26 cellular contexts compared by ENCODE assay signal in the genomic region with DNA sequence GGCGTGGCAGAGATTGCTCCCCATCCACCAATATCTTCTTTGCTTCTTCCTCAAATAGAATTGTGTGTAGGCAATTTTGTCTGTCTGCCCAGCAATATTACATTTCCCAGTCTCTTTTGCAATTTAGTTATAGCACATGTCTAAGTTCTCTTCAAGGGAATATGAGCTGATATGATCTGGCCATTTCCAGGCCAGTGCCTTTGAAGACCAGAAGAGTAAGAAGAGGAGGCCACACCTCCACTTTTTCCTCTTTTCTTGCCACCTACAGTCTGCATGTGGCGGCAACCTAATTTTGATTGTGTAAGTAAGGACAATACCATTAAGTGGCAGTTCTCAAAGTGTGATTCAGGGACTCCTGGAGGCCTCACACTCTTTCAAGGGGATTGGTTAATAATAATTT. TPM values are rescaled to one million over a fixed set of nuclear protein-coding genes. Genes with fewer than 3 reads are reported as not detected.
"Had no signal": no experiment of that assay in that cellular context is flagged by ENCODE, and none has a peak within 500 bp of the region (broad histone marks: within the 10 kb centered on the region; RNA-seq: fewer than 3 reads in every experiment).

No MANE protein-coding gene starts in this region.

- H3K9me3 Mint-ChIP-seq: activated B cell treated with CpG ODN at 0.5 μM for 24 hours; activated CD4-positive, alpha-beta memory T cell treated with anti-CD3 and anti-CD28 coated beads for 36 hours; activated CD4-positive, alpha-beta T cell treated with anti-CD3 and anti-CD28 coated beads, Interleukin-2, amount 10 ng/mL, durations not matched to agents 7 days and 5 days; activated T-cell treated with anti-CD3 and anti-CD28 coated beads, Interleukin-2, amount 50 U/mL, for 72 hours; activated T-helper 2 cell treated with anti-CD3 and anti-CD28 coated beads, Interferon-gamma antibody, Interleukin-2, Interleukin-4, amounts not matched to agents 10 μg/mL and 5 μg/mL and 100 μg/mL, durations not matched to agents 14 hours and 24 hours and 36 hours had no signal

- H3K4me1 Mint-ChIP-seq: activated B cell treated with CpG ODN at 0.5 μM for 24 hours; activated CD4-positive, alpha-beta T cell treated with anti-CD3 and anti-CD28 coated beads, Interleukin-2, amount 10 ng/mL, durations not matched to agents 7 days and 5 days had no signal

- H3K9me3 ChIP-seq: ascending aorta, body of pancreas, SJSA1 had no signal

- ATAC-seq: activated T-cell treated with anti-CD3 and anti-CD28 coated beads, Interleukin-2, amount 50 U/mL, for 72 hours; body of pancreas; PC-3; T-helper 17 cell had no signal

- H3K27ac Mint-ChIP-seq: activated B cell treated with CpG ODN at 0.5 μM for 24 hours; activated CD4-positive, alpha-beta memory T cell treated with anti-CD3 and anti-CD28 coated beads for 36 hours; activated CD4-positive, alpha-beta T cell treated with anti-CD3 and anti-CD28 coated beads, Interleukin-2, amount 10 ng/mL, durations not matched to agents 7 days and 5 days; activated T-helper 2 cell treated with anti-CD3 and anti-CD28 coated beads, Interferon-gamma antibody, Interleukin-2, Interleukin-4, amounts not matched to agents 10 μg/mL and 5 μg/mL and 100 μg/mL, durations not matched to agents 14 hours and 24 hours and 36 hours; T-helper 17 cell had no signal

- DNase-seq: activated B cell treated with CpG ODN at 0.5 μM for 24 hours; activated CD4-positive, alpha-beta memory T cell treated with anti-CD3 and anti-CD28 coated beads for 36 hours; activated CD4-positive, alpha-beta T cell treated with anti-CD3 and anti-CD28 coated beads, Interleukin-2, amount 10 ng/mL, durations not matched to agents 7 days and 5 days; activated CD8-positive, alpha-beta memory T cell treated with anti-CD3 and anti-CD28 coated beads, Interleukin-2, amount 50 U/mL, for 4 hours; activated naive CD4-positive, alpha-beta T cell treated with anti-CD3 and anti-CD28 coated beads, Interleukin-2, amount 50 U/mL, for 16 hours; activated T-cell treated with anti-CD3 and anti-CD28 coated beads, Interleukin-2, amount 50 U/mL, for 72 hours; amniotic stem cell; body of pancreas; central memory CD4-positive, alpha-beta T cell; KG1; NCI-H1092; NCI-H1417 treated with DMSO at 0.1 percent for 48 hours; NCI-H1694; NCI-H2029; NCI-H2107; NCI-H2171 treated with DMSO at 0.1 percent for 48 hours; NCI-H226; NCI-H526 treated with DMSO at 0.1 percent for 48 hours; PC-3; SHP77; T-helper 17 cell; T-helper 9 cell had no signal

- H3K4me3 Mint-ChIP-seq: activated B cell treated with CpG ODN at 0.5 μM for 24 hours; activated CD4-positive, alpha-beta memory T cell treated with anti-CD3 and anti-CD28 coated beads for 36 hours; activated CD4-positive, alpha-beta T cell treated with anti-CD3 and anti-CD28 coated beads, Interleukin-2, amount 10 ng/mL, durations not matched to agents 7 days and 5 days; activated T-cell treated with anti-CD3 and anti-CD28 coated beads, Interleukin-2, amount 50 U/mL, for 72 hours; T-helper 17 cell had no signal

- H3K27ac ChIP-seq: ascending aorta, body of pancreas, SJSA1 had no signal

- H3K27me3 Mint-ChIP-seq: activated B cell treated with CpG ODN at 0.5 μM for 24 hours; activated CD4-positive, alpha-beta memory T cell treated with anti-CD3 and anti-CD28 coated beads for 36 hours; activated CD4-positive, alpha-beta T cell treated with anti-CD3 and anti-CD28 coated beads, Interleukin-2, amount 10 ng/mL, durations not matched to agents 7 days and 5 days; T-helper 17 cell had no signal

- H3K4me3 ChIP-seq: ascending aorta, body of pancreas, SJSA1 had no signal

- H3K4me1 ChIP-seq: ascending aorta, body of pancreas, SJSA1 had no signal

- H3K27me3 ChIP-seq: ascending aorta, body of pancreas, SJSA1 had no signal

- H3K36me3 ChIP-seq: ascending aorta, SJSA1 had no signal

RNA-seq across cellular contexts. Expression of a gene that starts 52.9 kb away (rescaled TPM):
- total RNA-seq: NCI-H460 had no signal
